Comparison of ENCODE assay signal across 1 cellular context in genomic region chr19:11268783-11269267, GRCh38.
A peak's percentile ranks its signal among the peaks of the same experiment; 100 is the strongest.
TF ChIP-seq lines count a peak whose summit lies in the region.

No MANE protein-coding gene starts in this region.

TF ChIP-seq in K562, 482 proteins besides CTCF, POLR2A, EP300 and RAD21 (continued from another document):
- no peak for TF ChIP-seq TFE3 (CRISPR knock-in tag; IDR thresholded peaks at IDR 0.05)
- no peak for TF ChIP-seq NUFIP1 (IDR thresholded peaks at IDR 0.05; ENCODE audit: partially characterized antibody)
- no peak for TF ChIP-seq CCAR2 (IDR thresholded peaks at IDR 0.05; ENCODE audit: low read depth, low read length)
- no peak for TF ChIP-seq TSC22D4 (tag; IDR thresholded peaks at IDR 0.05)
- no peak for TF ChIP-seq UBTF (IDR thresholded peaks at IDR 0.05; ENCODE audit: borderline replicate concordance in 1 of 2, low read depth in 2 of 2, low read length in 2 of 2)
- TF ChIP-seq TAL1 (IDR thresholded peaks at IDR 0.05), result peak; percentile 80
- no peak for TF ChIP-seq REST (CRISPR knock-in tag; IDR thresholded peaks at IDR 0.05; ENCODE audit: low read depth)
- TF ChIP-seq ZNF311 (CRISPR knock-in tag; IDR thresholded peaks at IDR 0.05), result no peak
- peak; percentile 61 for TF ChIP-seq ETV1 (tag; conservative IDR thresholded peaks at IDR 0.05; ENCODE audit: low read depth)
- peak; percentile 98 for TF ChIP-seq NFIC (IDR thresholded peaks at IDR 0.05)
- TF ChIP-seq CAMTA2 (CRISPR knock-in tag; conservative IDR thresholded peaks at IDR 0.05), result no peak
- peak; percentile 76 for TF ChIP-seq ARID1B (IDR thresholded peaks at IDR 0.05)
- TF ChIP-seq ZNF639 (CRISPR knock-in tag; conservative IDR thresholded peaks at IDR 0.05 in 1 of 2, IDR thresholded peaks at IDR 0.05 in 1 of 2), result no peak
